In genomic region chr2:241906377-241906770, GRCh38 we compare ENCODE assay signal across 1 cellular context.
TF ChIP-seq lines count a peak whose summit lies in the region.
"Not testable (repeated sequence)": the region's sequence is repeated elsewhere in the genome, so short reads cannot be mapped to it uniquely, and the experiment has no call there.

No MANE protein-coding gene starts in this region.

TF ChIP-seq in HepG2, 621 proteins besides CTCF, POLR2A, EP300 and RAD21:
- TF ChIP-seq ZNF30 (CRISPR knock-in tag; IDR thresholded peaks at IDR 0.05), result 0 out of 2 replicates have a peak, but pooled peaks have one; percentile 7
- 0 out of 2 replicates have a peak, but pooled peaks have one; percentile 1 for TF ChIP-seq HNF4G (IDR thresholded peaks at IDR 0.05; ENCODE audit: borderline replicate concordance, low read depth, low read length)
- TF ChIP-seq HNF4G (CRISPR knock-in tag; IDR thresholded peaks at IDR 0.05; ENCODE audit: borderline replicate concordance, low read depth), result not testable (repeated sequence)
